Comparison of ENCODE assay signal across 17 cellular contexts in the genomic region with DNA sequence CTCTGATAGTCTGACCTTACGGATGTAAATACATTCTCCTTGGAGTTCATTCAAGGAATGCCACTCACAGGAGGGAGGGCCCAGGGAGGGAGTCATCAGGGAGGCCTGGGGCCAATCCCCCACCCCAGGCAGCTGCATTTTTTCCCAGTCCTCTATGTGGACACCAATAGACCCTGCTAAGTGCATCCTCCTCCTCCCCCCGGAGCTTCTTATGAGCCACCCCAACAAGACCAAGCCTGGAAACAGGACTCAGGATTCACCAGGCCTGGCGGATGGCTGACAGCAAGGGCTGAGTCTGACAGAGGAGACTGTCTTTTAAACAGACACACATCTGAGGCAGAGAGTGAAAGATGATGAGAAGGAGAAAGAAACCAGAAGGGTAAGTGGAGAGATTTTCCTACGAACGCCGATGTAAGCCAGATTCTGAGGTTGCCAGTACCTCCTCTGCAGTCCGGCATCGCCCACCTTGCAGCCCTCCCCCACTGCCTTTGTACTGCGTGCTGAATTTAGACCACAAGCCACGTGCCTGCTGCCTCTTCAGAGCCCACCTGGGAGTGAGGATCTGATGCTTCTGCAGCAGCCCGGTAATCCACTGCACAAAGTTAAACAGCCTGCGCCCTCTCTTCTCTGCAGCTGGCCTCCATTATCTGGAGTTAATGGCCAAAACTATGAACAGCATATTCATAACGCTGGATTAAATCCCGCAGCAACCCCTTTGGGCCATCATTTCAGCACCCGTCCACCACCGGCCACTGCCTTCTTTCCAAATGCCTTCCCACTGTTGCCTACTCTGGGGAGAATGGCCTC. TPM values are rescaled to one million over a fixed set of nuclear protein-coding genes. Genes with fewer than 3 reads are reported as not detected.
DNase-seq lines count a peak whose midpoint lies in the region; ATAC-seq and TF ChIP-seq lines count a peak whose summit lies in the region.
"Had no signal": no experiment of that assay in that cellular context is flagged by ENCODE, and none has a peak within 500 bp of the region (broad histone marks: within the 10 kb centered on the region; RNA-seq: fewer than 3 reads in every experiment).

No MANE protein-coding gene starts in this region.

- DNase-seq in GM23338 (ENCODE audit: low spot score): peak; percentile 75
- peak; percentile 65 for DNase-seq in NCI-H2227 treated with DMSO at 0.1 percent for 48 hours (lab: John Stamatoyannopoulos, UW)
- peak; percentile 29 for DNase-seq in left ventricle myocardium superior
- DNase-seq in ACHN: no peak
- DNase-seq in NCI-H2081 treated with DMSO at 0.1 percent for 48 hours (lab: John Stamatoyannopoulos, UW): no peak
- no peak for DNase-seq in activated CD8-positive, alpha-beta T cell treated with anti-CD3 and anti-CD28 coated beads for 36 hours
- DNase-seq: activated CD4-positive, alpha-beta T cell treated with anti-CD3 and anti-CD28 coated beads, Interleukin-2, amount 10 ng/mL, durations not matched to agents 24 days and 14 days; Caco-2; central memory CD4-positive, alpha-beta T cell; MM.1S; NCI-H345; stimulated activated CD4-positive, alpha-beta T cell treated with anti-CD3 and anti-CD28 coated beads, Interleukin-1b, Interleukin-23, amount 100 ng/mL, for 48 hours; thyroid gland had no signal

- H3K27ac ChIP-seq in GM23338 (ENCODE audit: low read depth): peak overlapping the region; percentile 77
- H3K27ac ChIP-seq: SJSA1, thyroid gland had no signal

- H3K4me1 Mint-ChIP-seq in GM23338: peaks cover 23% of the 10 kb centered on the region
- H3K4me1 Mint-ChIP-seq in activated CD8-positive, alpha-beta T cell treated with anti-CD3 and anti-CD28 coated beads for 36 hours (ENCODE audit: low read depth): peaks cover 7% of the 10 kb centered on the region

- H3K9me2 ChIP-seq in GM23338 (ENCODE audit: insufficient read depth): no peaks in the 10 kb centered on the region

- H3K27me3 ChIP-seq in GM23338 (ENCODE audit: insufficient read depth) (no peaks in the 10 kb centered on the region), neuron (ENCODE audit: insufficient read depth, low read length) (no peaks in the 10 kb centered on the region)
- H3K27me3 ChIP-seq: SJSA1, thyroid gland had no signal

- no peaks in the 10 kb centered on the region for H3K36me3 ChIP-seq in GM23338 (ENCODE audit: insufficient read depth)
- no peaks in the 10 kb centered on the region for H3K36me3 ChIP-seq in neuron (ENCODE audit: insufficient read depth, low read length)
- H3K36me3 ChIP-seq: SJSA1, thyroid gland had no signal

- CTCF ChIA-PET in activated CD8-positive, alpha-beta T cell treated with anti-CD3 and anti-CD28 coated beads for 36 hours (lab: Charles Lee): interaction anchor here (1.5 to 1.9 kb wide), 2 partner anchors 8 to 12 kb away, joined by 3 to 9 read pairs; no protein-coding TSS in a partner anchor

- peak overlapping the region; percentile 38 for H3K4me3 Mint-ChIP-seq in GM23338
- H3K4me3 Mint-ChIP-seq in activated CD8-positive, alpha-beta T cell treated with anti-CD3 and anti-CD28 coated beads for 36 hours: no peak overlapping the region
- H3K4me3 Mint-ChIP-seq: activated CD4-positive, alpha-beta T cell treated with anti-CD3 and anti-CD28 coated beads, Interleukin-2, amount 10 ng/mL, durations not matched to agents 24 days and 14 days had no signal

- ATAC-seq in GM23338: peak; percentile 92
- ATAC-seq in left ventricle myocardium superior: peak; percentile 54
- no peak for ATAC-seq in activated CD8-positive, alpha-beta T cell treated with anti-CD3 and anti-CD28 coated beads for 36 hours
- no peak for ATAC-seq in GM18861 (IDR thresholded peaks at IDR 0.05; ENCODE audit: unreplicated experiment)
- ATAC-seq: activated naive CD4-positive, alpha-beta T cell treated with anti-CD3 and anti-CD28 coated beads, Interleukin-2, amount 50 U/mL, for 72 hours had no signal

- H3K27ac Mint-ChIP-seq in GM23338: peak overlapping the region; percentile 75
- H3K27ac Mint-ChIP-seq in activated CD8-positive, alpha-beta T cell treated with anti-CD3 and anti-CD28 coated beads for 36 hours: no peak overlapping the region
- H3K27ac Mint-ChIP-seq: activated CD4-positive, alpha-beta T cell treated with anti-CD3 and anti-CD28 coated beads, Interleukin-2, amount 10 ng/mL, durations not matched to agents 24 days and 14 days had no signal

- H3K9me3 Mint-ChIP-seq in GM23338: no peaks in the 10 kb centered on the region
- no peaks in the 10 kb centered on the region for H3K9me3 Mint-ChIP-seq in activated CD8-positive, alpha-beta T cell treated with anti-CD3 and anti-CD28 coated beads for 36 hours
- H3K9me3 Mint-ChIP-seq: activated CD4-positive, alpha-beta T cell treated with anti-CD3 and anti-CD28 coated beads, Interleukin-2, amount 10 ng/mL, durations not matched to agents 24 days and 14 days; activated naive CD4-positive, alpha-beta T cell treated with anti-CD3 and anti-CD28 coated beads, Interleukin-2, amount 50 U/mL, for 72 hours had no signal

- no peaks in the 10 kb centered on the region for H3K79me2 ChIP-seq in GM23338 (replicated peaks; ENCODE audit: insufficient read depth)

- H3K4me1 ChIP-seq in GM23338 (ENCODE audit: insufficient read depth) (peaks cover 22% of the 10 kb centered on the region), neuron (ENCODE audit: insufficient read depth, low read length) (peaks cover 13% of the 10 kb centered on the region)
- H3K4me1 ChIP-seq: Caco-2, SJSA1, thyroid gland had no signal

- H3K36me3 Mint-ChIP-seq in GM23338 (ENCODE audit: low read depth): no peaks in the 10 kb centered on the region
- H3K36me3 Mint-ChIP-seq in activated CD8-positive, alpha-beta T cell treated with anti-CD3 and anti-CD28 coated beads for 36 hours (ENCODE audit: low read depth): no peaks in the 10 kb centered on the region
- H3K36me3 Mint-ChIP-seq: activated naive CD4-positive, alpha-beta T cell treated with anti-CD3 and anti-CD28 coated beads, Interleukin-2, amount 50 U/mL, for 72 hours had no signal

- POLR2A ChIA-PET in activated CD8-positive, alpha-beta T cell treated with anti-CD3 and anti-CD28 coated beads for 36 hours (lab: Charles Lee): no interaction called here

- peak overlapping the region; percentile 59 for H3K4me2 ChIP-seq in GM23338

- H3K27me3 Mint-ChIP-seq in GM23338 (ENCODE audit: insufficient read depth, low read depth, poor library complexity): peaks cover 11% of the 10 kb centered on the region
- peaks cover 3% of the 10 kb centered on the region for H3K27me3 Mint-ChIP-seq in activated CD8-positive, alpha-beta T cell treated with anti-CD3 and anti-CD28 coated beads for 36 hours

- H3K9me3 ChIP-seq in neuron (ENCODE audit: low read length): no peaks in the 10 kb centered on the region
- H3K9me3 ChIP-seq: Caco-2, SJSA1, thyroid gland had no signal

- no peak for TF ChIP-seq CTCF in GM23338 (conservative IDR thresholded peaks at IDR 0.05; ENCODE audit: low read depth in 2 of 2)
- TF ChIP-seq CTCF in activated CD8-positive, alpha-beta T cell treated with anti-CD3 and anti-CD28 coated beads for 36 hours (IDR thresholded peaks at IDR 0.05): no peak

- no peaks in the 10 kb centered on the region for H4K20me1 ChIP-seq in GM23338 (replicated peaks; ENCODE audit: insufficient read depth)

- no peaks in the 10 kb centered on the region for H3F3A ChIP-seq in GM23338 (replicated peaks; ENCODE audit: low read depth)

- H2AFZ ChIP-seq in GM23338 (peak overlapping the region; percentile 83), neuron (ENCODE audit: low read depth, low read length) (peak overlapping the region; percentile 59)

- intact Hi-C loops in left ventricle myocardium superior (cut with micrococcal nuclease): no loop called here
- intact Hi-C loops in activated CD8-positive, alpha-beta T cell treated with anti-CD3 and anti-CD28 coated beads for 36 hours (cut with micrococcal nuclease): no loop called here

- in situ Hi-C loops in ACHN (cut with HindIII; ENCODE audit: low pct_ligation_motif_present, low pct_unique_long_range_greater_than_20kb, low sequenced_read_pairs): no loop called here

- H3K4me3 ChIP-seq in GM23338 (peak overlapping the region; percentile 16), neuron (ENCODE audit: low read length) (no peak overlapping the region)
- H3K4me3 ChIP-seq: SJSA1, thyroid gland had no signal

RNA-seq across cellular contexts. Expression of a gene that starts 17.6 kb away (rescaled TPM):
- total RNA-seq in GM23338 (2014; rRNA removed; shearing (Covaris generic)): 346 and 352 TPM in 2 replicates
- 251 and 258 TPM in 2 replicates for polyA plus RNA-seq in GM23338 (2016; fragmentation: Nextera tagmentation; extraction: Ambion mirVana)
- 82.5 TPM for total RNA-seq in left ventricle myocardium superior
- 100 to 1,000 TPM; 295 to 297 TPM for total RNA-seq in activated CD8-positive, alpha-beta T cell treated with anti-CD3 and anti-CD28 coated beads for 36 hours

RNA-seq across cellular contexts. Expression of a gene that starts 58.0 kb away (rescaled TPM):
- total RNA-seq in GM23338 (2014; rRNA removed; shearing (Covaris generic)): 44.9 and 65.4 TPM in 2 replicates
- 62.1 and 68.5 TPM in 2 replicates for polyA plus RNA-seq in GM23338 (2016; fragmentation: Nextera tagmentation; extraction: Ambion mirVana)
- 34.9 TPM for total RNA-seq in left ventricle myocardium superior
- 10 to 100 TPM; 26.0 to 31.6 TPM for total RNA-seq in activated CD8-positive, alpha-beta T cell treated with anti-CD3 and anti-CD28 coated beads for 36 hours

Comparison
In these comparisons a context has a peak if more than half of its experiments do, and no peak if none do; other contexts are left out.
1. ATAC-seq: peak in GM23338 (single experiment) and left ventricle myocardium superior (single experiment); none in activated CD8-positive, alpha-beta T cell treated with anti-CD3 and anti-CD28 coated beads for 36 hours (single experiment) and GM18861 (single experiment).
2. DNase-seq: peak in GM23338 (single experiment), NCI-H2227 treated with DMSO at 0.1 percent for 48 hours (single experiment) and left ventricle myocardium superior (single experiment); none in ACHN (single experiment), NCI-H2081 treated with DMSO at 0.1 percent for 48 hours (single experiment) and activated CD8-positive, alpha-beta T cell treated with anti-CD3 and anti-CD28 coated beads for 36 hours (single experiment).